8 cellular contexts compared by ENCODE assay signal in genomic region chr3:195522254-195523023, GRCh38. TPM values are rescaled to one million over a fixed set of nuclear protein-coding genes. Genes with fewer than 3 reads are reported as not detected.
DNase-seq lines count a peak whose midpoint lies in the region; ATAC-seq and TF ChIP-seq lines count a peak whose summit lies in the region.

No MANE protein-coding gene starts in this region.

- CTCF ChIA-PET in SK-N-SH (lab: Yijun Ruan, JAX) = interaction anchor here (0.6 to 12.8 kb wide), 26 partner anchors 8 to 938 kb away, joined by 3 to 216 read pairs (median 4); partner anchors contain the start of genes PPP1R2 and XXYLT1

- POLR2A ChIA-PET in SK-N-SH (lab: Yijun Ruan, JAX) = interaction anchor here (1.0 kb wide), 1 partner anchor 252 kb away, joined by 3 read pairs; no protein-coding TSS in a partner anchor

- no peaks in the 10 kb centered on the region for H4K20me1 ChIP-seq in SK-N-SH (ENCODE audit: insufficient read depth)

- no peak overlapping the region for H3K9ac ChIP-seq in SK-N-SH

- no peak for ATAC-seq in HG02970 (IDR thresholded peaks at IDR 0.05; ENCODE audit: low FRiP score, unreplicated experiment)

- WGBS in SK-N-SH (ENCODE audit: low lambda C conversion rate) = 64% methylated on average over 6 of the region's 6 CpGs
- 60% methylated on average over 6 of the region's 6 CpGs for WGBS in esophagus muscularis mucosa

- H3K27ac ChIP-seq in SK-N-SH (ENCODE audit: low read depth in 2 of 2, low read length in 1 of 2) (no peak overlapping the region), esophagus muscularis mucosa (replicated peaks in 1 of 4) (no peak overlapping the region)

- H3K4me2 ChIP-seq in SK-N-SH = no peak overlapping the region

- peaks cover 9% of the 10 kb centered on the region for H3F3A ChIP-seq in SK-N-SH (replicated peaks; ENCODE audit: insufficient read depth)

- peak; percentile 87 for TF ChIP-seq RAD21 in SK-N-SH (IDR thresholded peaks at IDR 0.05; ENCODE audit: low read length)

- H3K4me3 Mint-ChIP-seq in progenitor cell of endocrine pancreas (ENCODE audit: low read depth) = no peak overlapping the region

- H3K9me3 ChIP-seq in SK-N-SH (no peaks in the 10 kb centered on the region), esophagus muscularis mucosa (no peaks in the 10 kb centered on the region)

- H3K4me1 ChIP-seq in SK-N-SH (ENCODE audit: control insufficient read depth in 1 of 2, insufficient read depth in 2 of 2, low read depth in 1 of 2, low read length in 1 of 2) = no peaks in the 10 kb centered on the region
- peaks cover 0 to 3% (median 0%) of the 10 kb centered on the region in 4 donors for H3K4me1 ChIP-seq in esophagus muscularis mucosa

- no peaks in the 10 kb centered on the region for H3K4me1 Mint-ChIP-seq in progenitor cell of endocrine pancreas (ENCODE audit: low read depth)

- H3K27ac Mint-ChIP-seq in progenitor cell of endocrine pancreas = no peak overlapping the region

- peak; percentile 85 for TF ChIP-seq CTCF in SK-N-SH (IDR thresholded peaks at IDR 0.05)
- TF ChIP-seq CTCF in esophagus muscularis mucosa (IDR thresholded peaks at IDR 0.05) = peak; percentile 69 to 84 (median 76)
- peak; percentile 84 for TF ChIP-seq CTCF in progenitor cell of endocrine pancreas (IDR thresholded peaks at IDR 0.05; ENCODE audit: unreplicated experiment)

- intact Hi-C loops in esophagus muscularis mucosa (cut with DNase I) = loop anchor here (1.0 to 10.0 kb wide), 3 partner anchors 80 to 838 kb away; partner anchors contain the start of genes ACAP2 and FAM43A

- 0 out of 2 replicates have a peak, but pooled peaks cover 3% of the 10 kb centered on the region for H3K79me2 ChIP-seq in SK-N-SH (ENCODE audit: insufficient read depth)

- no peak overlapping the region for H3K4me3 ChIP-seq in SK-N-SH (ENCODE audit: low read depth in 2 of 2, low read length in 1 of 2)
- no peak overlapping the region for H3K4me3 ChIP-seq in esophagus muscularis mucosa

- peaks cover 5% of the 10 kb centered on the region for H3K36me3 Mint-ChIP-seq in progenitor cell of endocrine pancreas (ENCODE audit: insufficient read depth)

- TF ChIP-seq POLR2A in esophagus muscularis mucosa (IDR thresholded peaks at IDR 0.05; ENCODE audit: low read depth) = no peak

- H3K27me3 ChIP-seq in SK-N-SH (ENCODE audit: insufficient read depth) (no peaks in the 10 kb centered on the region), esophagus muscularis mucosa (no peaks in the 10 kb centered on the region)

- H3K36me3 ChIP-seq in SK-N-SH (replicated peaks in 1 of 2; ENCODE audit: control insufficient read depth in 1 of 2, insufficient read depth in 2 of 2, low read length in 1 of 2) (peaks cover 20 to 21% of the 10 kb centered on the region in 2 experiments), esophagus muscularis mucosa (peaks cover 8 to 60% (median 37%) of the 10 kb centered on the region in 4 donors)

- peak; percentile 42 for DNase-seq in activated CD4-positive, alpha-beta T cell treated with anti-CD3 and anti-CD28 coated beads for 48 hours
- no peak for DNase-seq in activated CD4-positive, alpha-beta T cell treated with anti-CD3 and anti-CD28 coated beads, Interleukin-2, amount 50 U/mL, for 48 hours
- peak; percentile 54 to 70 for DNase-seq in Kasumi-1 (lab: John Stamatoyannopoulos, UW)
- peak; percentile 61 for DNase-seq in SK-N-SH
- DNase-seq in esophagus muscularis mucosa (ENCODE audit: extremely low spot score) = no peak
- DNase-seq in progenitor cell of endocrine pancreas (ENCODE audit: low spot score, unreplicated experiment) = no peak
- DNase-seq in stimulated activated CD4-positive, alpha-beta T cell treated with anti-CD3 and anti-CD28 coated beads, Interleukin-4, amount 100 ng/mL, for 1 hour = no peak

- no peaks in the 10 kb centered on the region for H3K9me2 ChIP-seq in SK-N-SH

- no peaks in the 10 kb centered on the region for H3K27me3 Mint-ChIP-seq in progenitor cell of endocrine pancreas

- no peak for TF ChIP-seq EP300 in SK-N-SH (IDR thresholded peaks at IDR 0.05; ENCODE audit: borderline replicate concordance in 1 of 2, low read depth in 1 of 2, low read length in 1 of 2)
- no peak for TF ChIP-seq EP300 in esophagus muscularis mucosa (IDR thresholded peaks at IDR 0.05)

- no peak overlapping the region for H2AFZ ChIP-seq in SK-N-SH (ENCODE audit: low read depth)

- no peaks in the 10 kb centered on the region for H3K9me3 Mint-ChIP-seq in progenitor cell of endocrine pancreas (ENCODE audit: low read depth)

TF ChIP-seq in SK-N-SH, 30 proteins besides CTCF, POLR2A, EP300 and RAD21:
- peak; percentile 72 for TF ChIP-seq SMC3 (IDR thresholded peaks at IDR 0.05; ENCODE audit: low read depth, low read length)
- TF ChIP-seq RCOR1 (IDR thresholded peaks at IDR 0.05; ENCODE audit: low read length) = no peak

RNA-seq across cellular contexts. Expression of gene PPP1R2, which starts 20.7 kb away (rescaled TPM):
- polyA plus RNA-seq in SK-N-SH (2012; rRNA removed) = 6.9 and 8.1 TPM in 2 replicates
- polyA plus RNA-seq in SK-N-SH (2012; cell fraction: cytosol; rRNA removed) = 8.5 and 11.4 TPM in 2 replicates
- 8.0 and 9.9 TPM in 2 replicates for polyA plus RNA-seq in SK-N-SH (2012; cell fraction: nucleus; rRNA removed)
- total RNA-seq in esophagus muscularis mucosa (100 to 1,000 TPM in 1 of 4 donors, 10 to 100 TPM in 3; 67.6 to 134 (median 86.7) TPM), progenitor cell of endocrine pancreas (17.5 and 22.6 TPM in 2 replicates)

Comparison
In these comparisons a context has a peak if more than half of its experiments do, and no peak if none do; other contexts are left out.
1. DNase-seq: peak in activated CD4-positive, alpha-beta T cell treated with anti-CD3 and anti-CD28 coated beads for 48 hours (single experiment), Kasumi-1 (2 of 2) and SK-N-SH (single experiment); none in activated CD4-positive, alpha-beta T cell treated with anti-CD3 and anti-CD28 coated beads, Interleukin-2, amount 50 U/mL, for 48 hours (0 of 2), esophagus muscularis mucosa (single experiment), progenitor cell of endocrine pancreas (single experiment) and stimulated activated CD4-positive, alpha-beta T cell treated with anti-CD3 and anti-CD28 coated beads, Interleukin-4, amount 100 ng/mL, for 1 hour (single experiment).
2. Peak in every context shown above with its lines, with median percentiles within 50 percentile points of each other: CTCF ChIP-seq.